Comparison of ENCODE assay signal across 16 cellular contexts in genomic region chr2:29055586-29055985, GRCh38. TPM values are rescaled to one million over a fixed set of nuclear protein-coding genes. Genes with fewer than 3 reads are reported as not detected.
A peak's percentile ranks its signal among the peaks of the same experiment; 100 is the strongest.
DNase-seq lines count a peak whose midpoint lies in the region; ATAC-seq and TF ChIP-seq lines count a peak whose summit lies in the region.
"Had no signal": no experiment of that assay in that cellular context is flagged by ENCODE, and none has a peak within 500 bp of the region (broad histone marks: within the 10 kb centered on the region; RNA-seq: fewer than 3 reads in every experiment).

No MANE protein-coding gene starts in this region.

- no peaks in the 10 kb centered on the region for H3K9me3 Mint-ChIP-seq in Caco-2 (ENCODE audit: unreplicated experiment)
- H3K9me3 Mint-ChIP-seq in progenitor cell of endocrine pancreas (ENCODE audit: low read depth): no peaks in the 10 kb centered on the region
- no peaks in the 10 kb centered on the region for H3K9me3 Mint-ChIP-seq in effector memory CD8-positive, alpha-beta T cell
- H3K9me3 Mint-ChIP-seq in naive thymus-derived CD4-positive, alpha-beta T cell: peaks cover 0 to 4% (median 0%) of the 10 kb centered on the region in 11 donors
- H3K9me3 Mint-ChIP-seq: CD8-positive, alpha-beta memory T cell; HFFc6 had no signal

- H3K27ac Mint-ChIP-seq in Caco-2 (ENCODE audit: unreplicated experiment): peak overlapping the region; percentile 74
- H3K27ac Mint-ChIP-seq in progenitor cell of endocrine pancreas: peak overlapping the region; percentile 89
- H3K27ac Mint-ChIP-seq in effector memory CD8-positive, alpha-beta T cell: no peak overlapping the region
- H3K27ac Mint-ChIP-seq in naive thymus-derived CD4-positive, alpha-beta T cell: no peak overlapping the region
- H3K27ac Mint-ChIP-seq: HFFc6 had no signal

- no peaks in the 10 kb centered on the region for H3K9me3 ChIP-seq in Caco-2
- no peaks in the 10 kb centered on the region for H3K9me3 ChIP-seq in naive thymus-derived CD4-positive, alpha-beta T cell (ENCODE audit: control insufficient read depth in 2 of 3, low read length in 3 of 3)
- H3K9me3 ChIP-seq: BLaER1 had no signal

- CTCF ChIA-PET in Caco-2 (lab: Charles Lee): interaction anchor here (1.2 kb wide), 1 partner anchor 9 kb away, joined by 5 read pairs; no protein-coding TSS in a partner anchor
- CTCF ChIA-PET in naive thymus-derived CD4-positive, alpha-beta T cell (lab: Charles Lee): no interaction called here

- intact Hi-C loops in Caco-2 (cut with micrococcal nuclease; ENCODE audit: unreplicated experiment): no loop called here
- intact Hi-C loops in naive thymus-derived CD4-positive, alpha-beta T cell (cut with micrococcal nuclease): no loop called here

- no peaks in the 10 kb centered on the region for H3K79me2 ChIP-seq in mesendoderm (ENCODE audit: control insufficient read depth, insufficient read depth, low read length)

- BruUV-seq in Caco-2 (replicated peaks; lab: Mats Ljungman, UMichigan): no TSS peak

- H3K36me3 Mint-ChIP-seq in Caco-2 (ENCODE audit: insufficient read depth, unreplicated experiment): no peaks in the 10 kb centered on the region
- no peaks in the 10 kb centered on the region for H3K36me3 Mint-ChIP-seq in progenitor cell of endocrine pancreas (ENCODE audit: insufficient read depth)
- H3K36me3 Mint-ChIP-seq in effector memory CD8-positive, alpha-beta T cell (ENCODE audit: insufficient read depth): peaks cover 5% of the 10 kb centered on the region
- H3K36me3 Mint-ChIP-seq in naive thymus-derived CD4-positive, alpha-beta T cell: peaks cover 0 to 3% (median 0%) of the 10 kb centered on the region in 5 donors

- H3K36me3 ChIP-seq in Caco-2 (ENCODE audit: control insufficient read depth, insufficient read depth, low read length) (no peaks in the 10 kb centered on the region), mesendoderm (ENCODE audit: control insufficient read depth, insufficient read depth, low read length) (no peaks in the 10 kb centered on the region)
- no peaks in the 10 kb centered on the region for H3K36me3 ChIP-seq in naive thymus-derived CD4-positive, alpha-beta T cell (ENCODE audit: control insufficient read depth in 2 of 3, insufficient read depth in 3 of 3, low read length in 3 of 3)
- H3K36me3 ChIP-seq: BLaER1 had no signal

- H3K23ac ChIP-seq in mesendoderm (ENCODE audit: low read length): no peak overlapping the region

- H2AK5ac ChIP-seq in mesendoderm (ENCODE audit: low read length): no peak overlapping the region

- no peak overlapping the region for H4K8ac ChIP-seq in mesendoderm (ENCODE audit: low read depth, low read length)

- peaks cover 11% of the 10 kb centered on the region for H3K4me1 ChIP-seq in Caco-2
- peaks cover 17% of the 10 kb centered on the region for H3K4me1 ChIP-seq in mesendoderm (ENCODE audit: control insufficient read depth, low read depth, low read length)
- H3K4me1 ChIP-seq in naive thymus-derived CD4-positive, alpha-beta T cell (ENCODE audit: control insufficient read depth in 2 of 2, insufficient read depth in 2 of 2, low read length in 2 of 2): no peaks in the 10 kb centered on the region

- H3K9ac ChIP-seq in mesendoderm (ENCODE audit: low read length): no peak overlapping the region
- H3K9ac ChIP-seq: BLaER1 had no signal

- no peak for TF ChIP-seq CTCF in Caco-2 (IDR thresholded peaks at IDR 0.05; ENCODE audit: insufficient read depth in 1 of 2, low read depth in 1 of 2, low read length in 1 of 2, severe bottlenecking in 1 of 2, unreplicated experiment in 1 of 2)
- no peak for TF ChIP-seq CTCF in fibroblast of villous mesenchyme (IDR thresholded peaks at IDR 0.05; ENCODE audit: insufficient read depth, low read depth, low read length)
- no peak for TF ChIP-seq CTCF in progenitor cell of endocrine pancreas (IDR thresholded peaks at IDR 0.05; ENCODE audit: unreplicated experiment)

- H3K4me1 Mint-ChIP-seq in Caco-2 (ENCODE audit: low read depth, unreplicated experiment) (peaks cover 35% of the 10 kb centered on the region), progenitor cell of endocrine pancreas (ENCODE audit: low read depth) (peaks cover 27% of the 10 kb centered on the region)
- peaks cover 3 to 4% of the 10 kb centered on the region in 2 donors for H3K4me1 Mint-ChIP-seq in effector memory CD8-positive, alpha-beta T cell (ENCODE audit: low read depth in 2 of 2)
- H3K4me1 Mint-ChIP-seq in naive thymus-derived CD4-positive, alpha-beta T cell: peaks cover 0 to 12% (median 7%) of the 10 kb centered on the region in 7 donors
- H3K4me1 Mint-ChIP-seq: CD8-positive, alpha-beta memory T cell had no signal

- H3K27ac ChIP-seq in mesendoderm (ENCODE audit: low read depth, low read length): no peak overlapping the region
- no peak overlapping the region for H3K27ac ChIP-seq in naive thymus-derived CD4-positive, alpha-beta T cell (ENCODE audit: low read depth, low read length)
- H3K27ac ChIP-seq: 22Rv1, BLaER1 had no signal

- H3K27me3 ChIP-seq in Caco-2 (replicated peaks; ENCODE audit: control insufficient read depth, insufficient read depth, low read length): no peaks in the 10 kb centered on the region
- no peaks in the 10 kb centered on the region for H3K27me3 ChIP-seq in mesendoderm (ENCODE audit: insufficient read depth, low read length, poor library complexity)
- H3K27me3 ChIP-seq in naive thymus-derived CD4-positive, alpha-beta T cell (ENCODE audit: control insufficient read depth in 2 of 2, insufficient read depth in 2 of 2, low read length in 2 of 2): no peaks in the 10 kb centered on the region
- H3K27me3 ChIP-seq: BLaER1 had no signal

- POLR2A ChIA-PET in Caco-2 (lab: Charles Lee): no interaction called here
- POLR2A ChIA-PET in naive thymus-derived CD4-positive, alpha-beta T cell (lab: Charles Lee): no interaction called here

- no peak overlapping the region for H4K5ac ChIP-seq in mesendoderm (ENCODE audit: low read length)

- no peak overlapping the region for H3K4me3 Mint-ChIP-seq in Caco-2 (ENCODE audit: unreplicated experiment)
- H3K4me3 Mint-ChIP-seq in progenitor cell of endocrine pancreas (ENCODE audit: low read depth): no peak overlapping the region
- no peak overlapping the region for H3K4me3 Mint-ChIP-seq in effector memory CD8-positive, alpha-beta T cell
- H3K4me3 Mint-ChIP-seq in naive thymus-derived CD4-positive, alpha-beta T cell: no peak overlapping the region
- H3K4me3 Mint-ChIP-seq: CD8-positive, alpha-beta memory T cell; HFFc6 had no signal

- H3K27me3 Mint-ChIP-seq in Caco-2 (ENCODE audit: insufficient read depth, unreplicated experiment) (no peaks in the 10 kb centered on the region), progenitor cell of endocrine pancreas (peaks cover 3% of the 10 kb centered on the region)
- H3K27me3 Mint-ChIP-seq in effector memory CD8-positive, alpha-beta T cell: no peaks in the 10 kb centered on the region
- H3K27me3 Mint-ChIP-seq in naive thymus-derived CD4-positive, alpha-beta T cell: no peaks in the 10 kb centered on the region

- H3K4me3 ChIP-seq in Caco-2 (ENCODE audit: low read depth, low read length): no peak overlapping the region
- H3K4me3 ChIP-seq in fibroblast of villous mesenchyme (ENCODE audit: low read depth, low read length): no peak overlapping the region
- H3K4me3 ChIP-seq in mesendoderm (ENCODE audit: low read length): no peak overlapping the region
- H3K4me3 ChIP-seq in naive thymus-derived CD4-positive, alpha-beta T cell (ENCODE audit: low read length): no peak overlapping the region
- H3K4me3 ChIP-seq: BLaER1 had no signal

- no peak overlapping the region for H3K4ac ChIP-seq in mesendoderm (ENCODE audit: low read depth, low read length)

- no peak overlapping the region for H3K4me2 ChIP-seq in mesendoderm (ENCODE audit: low read length)
- H3K4me2 ChIP-seq: BLaER1 had no signal

- no peaks in the 10 kb centered on the region for H3K79me1 ChIP-seq in mesendoderm (ENCODE audit: low read length)

- H2BK120ac ChIP-seq in mesendoderm (ENCODE audit: low read depth, low read length): no peak overlapping the region

- no peak for ATAC-seq in effector memory CD8-positive, alpha-beta T cell (replicated peaks)
- ATAC-seq in naive thymus-derived CD4-positive, alpha-beta T cell: no peak

- DNase-seq in Caco-2 (peak in 1 of 2 experiments; percentile 34), fibroblast of villous mesenchyme (ENCODE audit: low read depth) (peak; percentile 66), mesendoderm (peak; percentile 87), progenitor cell of endocrine pancreas (ENCODE audit: low spot score, unreplicated experiment) (no peak), NOMO-1 treated with dmso at 0.1 percent for 144 hours (lab: John Stamatoyannopoulos, UW; ENCODE audit: unreplicated experiment) (no peak), NCI-H2081 (lab: John Stamatoyannopoulos, UW) (no peak)
- no peak for DNase-seq in effector memory CD8-positive, alpha-beta T cell
- DNase-seq in naive thymus-derived CD4-positive, alpha-beta T cell: no peak
- DNase-seq: AML-193; CD8-positive, alpha-beta memory T cell; DMS53; HCEC 1CT; HFFc6 had no signal

- H3K56ac ChIP-seq in mesendoderm (ENCODE audit: low read length): no peak overlapping the region

- no peak overlapping the region for H2BK15ac ChIP-seq in mesendoderm (replicated peaks; ENCODE audit: low read depth)

- H2BK5ac ChIP-seq in mesendoderm (ENCODE audit: low read length): no peak overlapping the region

- no peak overlapping the region for H3K18ac ChIP-seq in mesendoderm (ENCODE audit: low read length)

- WGBS in mesendoderm (ENCODE audit: extremely low coverage, insufficient coverage, low lambda C conversion rate): no CpG with 5 or more reads among the region's 1 CpG

RNA-seq across cellular contexts. Expression of gene PCARE, which starts 18.7 kb away (rescaled TPM):
- total RNA-seq in Caco-2 (2022) (not detected in 2 replicates), fibroblast of villous mesenchyme (not detected in 2 replicates), progenitor cell of endocrine pancreas (not detected in 2 replicates)
- not detected for polyA plus RNA-seq in mesendoderm (2013, experiment 1 of 2)
- not detected for polyA plus RNA-seq in mesendoderm (2013, experiment 2 of 2)
- not detected for total RNA-seq in naive thymus-derived CD4-positive, alpha-beta T cell
- polyA plus RNA-seq in naive thymus-derived CD4-positive, alpha-beta T cell: not detected
- total RNA-seq: CD8-positive, alpha-beta memory T cell; H4; HFFc6 had no signal
- polyA plus RNA-seq: CD8-positive, alpha-beta memory T cell had no signal

RNA-seq across cellular contexts. Expression of gene CLIP4, which starts 59.6 kb away (rescaled TPM):
- total RNA-seq in Caco-2 (2022) (0.79 and 1.2 TPM in 2 replicates), fibroblast of villous mesenchyme (61.5 and 107 TPM in 2 replicates), progenitor cell of endocrine pancreas (13.7 and 16.0 TPM in 2 replicates)
- polyA plus RNA-seq in mesendoderm (2013, experiment 1 of 2): 0.27 TPM
- polyA plus RNA-seq in mesendoderm (2013, experiment 2 of 2): 0.29 TPM
- 10 to 100 TPM; 35.9 to 57.7 (median 48.7) TPM for total RNA-seq in naive thymus-derived CD4-positive, alpha-beta T cell
- 10 to 100 TPM; 17.2 to 21.7 TPM for polyA plus RNA-seq in naive thymus-derived CD4-positive, alpha-beta T cell

Comparison
In these comparisons a context has a peak if more than half of its experiments do, and no peak if none do; other contexts are left out.
1. DNase-seq: peak in fibroblast of villous mesenchyme (single experiment) and mesendoderm (single experiment); none in progenitor cell of endocrine pancreas (single experiment), effector memory CD8-positive, alpha-beta T cell (0 of 3), NOMO-1 treated with dmso at 0.1 percent for 144 hours (single experiment), NCI-H2081 (0 of 2) and naive thymus-derived CD4-positive, alpha-beta T cell (0 of 9).
2. H3K27ac Mint-ChIP-seq: peak in Caco-2 (single experiment) and progenitor cell of endocrine pancreas (single experiment); none in effector memory CD8-positive, alpha-beta T cell (0 of 2) and naive thymus-derived CD4-positive, alpha-beta T cell (0 of 9).